In the genomic region with DNA sequence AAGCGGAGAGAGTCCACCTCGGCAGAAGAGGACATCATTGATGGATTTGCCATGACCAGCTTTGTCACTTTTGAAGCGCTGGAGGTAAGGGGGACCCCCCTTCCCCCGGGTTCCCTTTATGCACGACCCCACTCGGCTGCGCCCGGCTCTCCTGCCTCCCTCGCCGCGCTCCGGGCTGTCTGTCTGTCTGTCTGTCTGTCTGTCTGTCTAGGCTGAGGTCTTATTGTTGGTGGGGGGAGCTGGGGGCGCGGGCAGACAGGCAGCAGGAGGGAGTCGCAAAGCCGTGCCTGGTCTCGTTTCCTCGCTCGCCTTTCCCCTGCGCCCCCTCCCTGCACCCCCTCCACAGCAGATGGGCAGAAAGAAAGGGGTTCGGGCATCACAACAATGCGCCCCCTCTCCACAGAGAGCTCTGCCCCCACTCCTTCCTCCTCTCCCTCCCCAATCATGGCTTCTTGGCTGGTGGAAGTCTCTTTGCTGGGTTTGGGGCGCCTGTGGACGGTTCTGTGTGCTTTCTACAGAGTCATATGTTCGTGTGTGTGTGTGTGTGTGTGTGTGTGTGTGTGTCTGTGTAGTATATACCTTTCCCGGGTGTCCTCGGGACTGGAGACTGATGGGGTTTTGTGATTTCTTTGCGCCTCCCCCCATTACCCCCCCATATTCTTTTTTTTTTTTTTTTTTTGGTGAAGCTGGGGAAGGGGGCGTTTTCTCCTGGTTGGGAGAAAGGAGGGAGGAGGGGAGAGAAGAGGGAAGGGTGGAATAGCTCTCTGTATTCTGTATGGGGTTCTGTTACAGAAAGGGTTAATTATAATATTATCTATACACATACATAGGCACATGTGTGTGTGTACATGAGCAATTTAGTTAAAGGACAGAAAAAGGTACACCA, we compare ENCODE assay signal across 8 cellular contexts. TPM values are rescaled to one million over a fixed set of nuclear protein-coding genes. Genes with fewer than 3 reads are reported as not detected.
A peak's percentile ranks its signal among the peaks of the same experiment; 100 is the strongest.
DNase-seq lines count a peak whose midpoint lies in the region; ATAC-seq and TF ChIP-seq lines count a peak whose summit lies in the region.

No MANE protein-coding gene starts in this region.

- H3K4me1 Mint-ChIP-seq in activated B cell treated with CpG ODN at 0.5 μM for 24 hours, result peaks cover 16% of the 10 kb centered on the region

- no peak for ATAC-seq in activated B cell treated with CpG ODN at 0.5 μM for 24 hours (ENCODE audit: low read depth)
- no peak for ATAC-seq in GM18870 (IDR thresholded peaks at IDR 0.05; ENCODE audit: unreplicated experiment)

- H3K4me3 Mint-ChIP-seq in activated B cell treated with CpG ODN at 0.5 μM for 24 hours, result peak overlapping the region; percentile 93

- H3K36me3 ChIP-seq in kidney epithelial cell (ENCODE audit: control insufficient read depth, insufficient read depth, low read length), result no peaks in the 10 kb centered on the region
- no peaks in the 10 kb centered on the region for H3K36me3 ChIP-seq in thymus (ENCODE audit: control insufficient read depth, insufficient read depth)
- no peaks in the 10 kb centered on the region for H3K36me3 ChIP-seq in effector memory CD4-positive, alpha-beta T cell (ENCODE audit: control insufficient read depth, insufficient read depth, low read length)

- no peaks in the 10 kb centered on the region for H3K9me3 Mint-ChIP-seq in activated B cell treated with CpG ODN at 0.5 μM for 24 hours

- DNase-seq in activated CD8-positive, alpha-beta memory T cell treated with anti-CD3 and anti-CD28 coated beads for 24 hours, result peak; percentile 61
- DNase-seq in activated CD8-positive, alpha-beta memory T cell treated with anti-CD3 and anti-CD28 coated beads, Interleukin-2, amount 50 U/mL, for 48 hours, result no peak
- peak; percentile 29 for DNase-seq in activated B cell treated with CpG ODN at 0.5 μM for 24 hours
- DNase-seq in kidney epithelial cell (ENCODE audit: low read depth), result no peak
- no peak for DNase-seq in NCI-H2029 (lab: John Stamatoyannopoulos, UW)
- no peak for DNase-seq in effector memory CD4-positive, alpha-beta T cell

- H3K27ac ChIP-seq in thymus (ENCODE audit: low read depth), result no peak overlapping the region
- no peak overlapping the region for H3K27ac ChIP-seq in effector memory CD4-positive, alpha-beta T cell (ENCODE audit: insufficient read depth, low read length, poor library complexity, severe bottlenecking)

- intact Hi-C loops in activated B cell treated with CpG ODN at 0.5 μM for 24 hours (cut with micrococcal nuclease), result loop anchor here (2.0 to 10.0 kb wide), 5 partner anchors 65 to 1095 kb away; no protein-coding TSS in a partner anchor

- no peaks in the 10 kb centered on the region for H3K27me3 Mint-ChIP-seq in activated B cell treated with CpG ODN at 0.5 μM for 24 hours

- no peaks in the 10 kb centered on the region for H3K9me3 ChIP-seq in thymus (ENCODE audit: control insufficient read depth)
- H3K9me3 ChIP-seq in effector memory CD4-positive, alpha-beta T cell (ENCODE audit: control insufficient read depth, low read length), result no peaks in the 10 kb centered on the region

- peaks cover 4% of the 10 kb centered on the region for H3K36me3 Mint-ChIP-seq in activated B cell treated with CpG ODN at 0.5 μM for 24 hours (ENCODE audit: low read depth)

- H3K27me3 ChIP-seq in kidney epithelial cell (ENCODE audit: control insufficient read depth, insufficient read depth, low read length) (no peaks in the 10 kb centered on the region), thymus (ENCODE audit: control insufficient read depth, insufficient read depth) (peaks cover 35% of the 10 kb centered on the region)
- H3K27me3 ChIP-seq in effector memory CD4-positive, alpha-beta T cell (replicated peaks; ENCODE audit: control insufficient read depth, insufficient read depth, low read length, poor library complexity, severe bottlenecking), result peaks cover 17% of the 10 kb centered on the region

- POLR2A ChIA-PET in activated B cell treated with CpG ODN at 0.5 μM for 24 hours (lab: Charles Lee), result interaction anchor here (0.6 to 1.3 kb wide), 5 partner anchors 18 to 204 kb away, joined by 3 to 5 read pairs (median 3); no protein-coding TSS in a partner anchor

- TF ChIP-seq CTCF in activated B cell treated with CpG ODN at 0.5 μM for 24 hours (IDR thresholded peaks at IDR 0.05) (no peak), kidney epithelial cell (IDR thresholded peaks at IDR 0.05; ENCODE audit: insufficient read depth, low read length, poor library complexity, severe bottlenecking) (no peak)

- peak overlapping the region; percentile 65 for H3K27ac Mint-ChIP-seq in activated B cell treated with CpG ODN at 0.5 μM for 24 hours

- under 1% methylated on average over 29 of the region's 29 CpGs for WGBS in thymus

- CTCF ChIA-PET in activated B cell treated with CpG ODN at 0.5 μM for 24 hours (lab: Charles Lee), result no interaction called here

- H3K4me1 ChIP-seq in thymus (ENCODE audit: control insufficient read depth, insufficient read depth, low read length), result peaks cover 25% of the 10 kb centered on the region
- H3K4me1 ChIP-seq in effector memory CD4-positive, alpha-beta T cell (ENCODE audit: control insufficient read depth, insufficient read depth, low read length, poor library complexity, severe bottlenecking), result peaks cover 21% of the 10 kb centered on the region

- H3K4me3 ChIP-seq in kidney epithelial cell (ENCODE audit: low read depth, low read length) (peak overlapping the region; percentile 89), thymus (ENCODE audit: low read length) (peak overlapping the region; percentile 79)
- no peak overlapping the region for H3K4me3 ChIP-seq in effector memory CD4-positive, alpha-beta T cell (ENCODE audit: insufficient read depth, low read depth, low read length, poor library complexity, severe bottlenecking)

RNA-seq across cellular contexts. Expression of gene AUTS2, which starts 1.8 kb away (rescaled TPM):
- total RNA-seq in activated B cell treated with CpG ODN at 0.5 μM for 24 hours (13.0 and 15.9 TPM in 2 replicates), kidney epithelial cell (9.9 and 19.2 TPM in 2 replicates)
- 17.1 TPM for polyA plus RNA-seq in thymus

Comparison
In these comparisons a context has a peak if more than half of its experiments do, and no peak if none do; other contexts are left out.
1. DNase-seq: peak in activated CD8-positive, alpha-beta memory T cell treated with anti-CD3 and anti-CD28 coated beads for 24 hours (single experiment) and activated B cell treated with CpG ODN at 0.5 μM for 24 hours (single experiment); none in activated CD8-positive, alpha-beta memory T cell treated with anti-CD3 and anti-CD28 coated beads, Interleukin-2, amount 50 U/mL, for 48 hours (single experiment), kidney epithelial cell (single experiment), NCI-H2029 (single experiment) and effector memory CD4-positive, alpha-beta T cell (0 of 3).